8 cellular contexts compared by ENCODE assay signal in genomic region chr17:75323043-75323591, GRCh38. TPM values are rescaled to one million over a fixed set of nuclear protein-coding genes. Genes with fewer than 3 reads are reported as not detected.
DNase-seq lines count a peak whose midpoint lies in the region; ATAC-seq and TF ChIP-seq lines count a peak whose summit lies in the region.

No MANE protein-coding gene starts in this region.

- TF ChIP-seq CTCF in PC-9 (conservative IDR thresholded peaks at IDR 0.05) (peak; percentile 84), esophagus muscularis mucosa (IDR thresholded peaks at IDR 0.05) (peak; percentile 74 to 79 (median 78))

- no peaks in the 10 kb centered on the region for H4K20me1 ChIP-seq in Karpas-422 (ENCODE audit: insufficient read depth, low read depth, low read length)
- H4K20me1 ChIP-seq in PC-9 (ENCODE audit: insufficient read depth): peaks cover 14% of the 10 kb centered on the region

- CTCF ChIA-PET in PC-9 (lab: Charles Lee): interaction anchor here (0.6 to 1.7 kb wide), 7 partner anchors 11 to 227 kb away, joined by 3 to 17 read pairs (median 7); no protein-coding TSS in a partner anchor

- no peak for TF ChIP-seq POLR2A in esophagus muscularis mucosa (IDR thresholded peaks at IDR 0.05; ENCODE audit: low read depth)

- no peak for TF ChIP-seq EP300 in esophagus muscularis mucosa (IDR thresholded peaks at IDR 0.05)

- H3K79me2 ChIP-seq in Karpas-422 (ENCODE audit: low read length): peaks cover 54% of the 10 kb centered on the region
- H3K79me2 ChIP-seq in PC-9 (ENCODE audit: low read depth): no peaks in the 10 kb centered on the region; the same call in 1 of the 2 replicates

- H3K36me3 ChIP-seq in Karpas-422 (ENCODE audit: insufficient read depth, low read length): peaks cover 21% of the 10 kb centered on the region; the same call in 1 of the 2 replicates
- no peaks in the 10 kb centered on the region for H3K36me3 ChIP-seq in PC-9 (ENCODE audit: low read depth)
- H3K36me3 ChIP-seq in esophagus muscularis mucosa: peaks cover 21 to 59% (median 51%) of the 10 kb centered on the region in 4 donors

- H3K9me3 ChIP-seq in Karpas-422 (ENCODE audit: low read length): no peaks in the 10 kb centered on the region
- H3K9me3 ChIP-seq in PC-9 (ENCODE audit: insufficient read depth, low read depth): no peaks in the 10 kb centered on the region
- H3K9me3 ChIP-seq in esophagus muscularis mucosa: no peaks in the 10 kb centered on the region

- H3K9me2 ChIP-seq in Karpas-422 (replicated peaks; ENCODE audit: insufficient read depth, low read length) (no peaks in the 10 kb centered on the region), PC-9 (ENCODE audit: insufficient read depth) (no peaks in the 10 kb centered on the region)

- H3F3A ChIP-seq in PC-9 (ENCODE audit: insufficient read depth, low read depth): peaks cover 38% of the 10 kb centered on the region

- no peak overlapping the region for H3K4me3 ChIP-seq in Karpas-422 (ENCODE audit: low read length)
- H3K4me3 ChIP-seq in PC-9: no peak overlapping the region
- H3K4me3 ChIP-seq in esophagus muscularis mucosa: no peak overlapping the region

- no peaks in the 10 kb centered on the region for H3K9me3 Mint-ChIP-seq in natural killer cell treated with Interleukin-12 subunit alpha and Interleukin-12 subunit beta and Interleukin-15 and Interleukin-18, amount 100 ng/mL, for 72 hours

- H3K27me3 ChIP-seq in Karpas-422 (ENCODE audit: low read length) (no peaks in the 10 kb centered on the region), PC-9 (ENCODE audit: insufficient read depth, low read depth) (no peaks in the 10 kb centered on the region), esophagus muscularis mucosa (no peaks in the 10 kb centered on the region)

- no peaks in the 10 kb centered on the region for H3K27me3 Mint-ChIP-seq in natural killer cell treated with Interleukin-12 subunit alpha and Interleukin-12 subunit beta and Interleukin-15 and Interleukin-18, amount 100 ng/mL, for 72 hours

- no peak overlapping the region for H3K9ac ChIP-seq in Karpas-422 (ENCODE audit: low read length)

- POLR2A ChIA-PET in PC-9 (lab: Charles Lee; ENCODE audit: unreplicated experiment): interaction anchor here (0.6 kb wide), 1 partner anchor 78 kb away, joined by 27 read pairs; no protein-coding TSS in a partner anchor

- H3K36me3 Mint-ChIP-seq in natural killer cell treated with Interleukin-12 subunit alpha and Interleukin-12 subunit beta and Interleukin-15 and Interleukin-18, amount 100 ng/mL, for 72 hours: no peaks in the 10 kb centered on the region

- H3K27ac Mint-ChIP-seq in natural killer cell treated with Interleukin-12 subunit alpha and Interleukin-12 subunit beta and Interleukin-15 and Interleukin-18, amount 100 ng/mL, for 72 hours: peak overlapping the region in 1 of 2 donors; percentile 17

- H2AFZ ChIP-seq in Karpas-422 (ENCODE audit: low read length): no peak overlapping the region
- no peak overlapping the region for H2AFZ ChIP-seq in PC-9

- ATAC-seq in natural killer cell treated with Interleukin-12 subunit alpha and Interleukin-12 subunit beta and Interleukin-15 and Interleukin-18, amount 100 ng/mL, for 72 hours: peak; percentile 71 to 77
- no peak for ATAC-seq in GM19463 (IDR thresholded peaks at IDR 0.05; ENCODE audit: unreplicated experiment)

- H3K27ac ChIP-seq in Karpas-422 (ENCODE audit: low read length): peak overlapping the region; percentile 52
- no peak overlapping the region for H3K27ac ChIP-seq in PC-9
- H3K27ac ChIP-seq in esophagus muscularis mucosa (replicated peaks in 1 of 4): peak overlapping the region in 2 of 4 donors; percentile 8 to 36

- DNase-seq in DMS153 (lab: John Stamatoyannopoulos, UW) (peak; percentile 70), Karpas-422 (peak; percentile 97), PC-9 (peak; percentile 75 to 77), esophagus muscularis mucosa (ENCODE audit: extremely low spot score) (peak; percentile 97)
- DNase-seq in activated T-cell treated with anti-CD3 and anti-CD28 coated beads, Interleukin-2, amount 50 U/mL, for 1 hour: peak; percentile 85
- peak; percentile 87 for DNase-seq in natural killer cell treated with Interleukin-12 subunit alpha and Interleukin-12 subunit beta and Interleukin-15 and Interleukin-18, amount 100 ng/mL, for 72 hours (ENCODE audit: low spot score)
- DNase-seq in stimulated activated naive CD4-positive, alpha-beta T cell (lab: John Stamatoyannopoulos, UW): peak; percentile 71 to 90 (median 86)

- no peak overlapping the region for H3K4me3 Mint-ChIP-seq in natural killer cell treated with Interleukin-12 subunit alpha and Interleukin-12 subunit beta and Interleukin-15 and Interleukin-18, amount 100 ng/mL, for 72 hours

- WGBS in esophagus muscularis mucosa: 23% methylated on average over 6 of the region's 6 CpGs

- peaks cover 41% of the 10 kb centered on the region for H3K4me1 ChIP-seq in Karpas-422 (ENCODE audit: low read length)
- no peaks in the 10 kb centered on the region for H3K4me1 ChIP-seq in PC-9 (replicated peaks; ENCODE audit: insufficient read depth)
- peaks cover 22 to 33% (median 32%) of the 10 kb centered on the region in 4 donors for H3K4me1 ChIP-seq in esophagus muscularis mucosa

- intact Hi-C loops in PC-9 (cut with micrococcal nuclease; ENCODE audit: unreplicated experiment) (loop anchor here (1.0 to 5.0 kb wide), 2 partner anchors 81 to 194 kb away; partner anchors contain the start of genes CASKIN2 and TSEN54), esophagus muscularis mucosa (cut with DNase I) (loop anchor here (2.0 to 10.0 kb wide), 2 partner anchors 82 to 262 kb away; partner anchors contain the start of genes GRB2 and MYO15B)

- no TSS peak for BruUV-seq in PC-9 (replicated peaks; lab: Mats Ljungman, UMichigan)

- H3K4me2 ChIP-seq in Karpas-422 (ENCODE audit: low read depth, low read length, poor library complexity, severe bottlenecking): peak overlapping the region; percentile 7
- H3K4me2 ChIP-seq in PC-9: no peak overlapping the region

- H3K4me1 Mint-ChIP-seq in natural killer cell treated with Interleukin-12 subunit alpha and Interleukin-12 subunit beta and Interleukin-15 and Interleukin-18, amount 100 ng/mL, for 72 hours (ENCODE audit: low read depth in 2 of 2): peaks cover 21 to 27% of the 10 kb centered on the region in 2 donors

RNA-seq across cellular contexts. Expression of gene SLC25A19, which starts 33.9 kb away (rescaled TPM):
- 36.5 and 43.1 TPM in 2 replicates for total RNA-seq in Karpas-422 (2014; rRNA removed; shearing (Covaris generic); ENCODE audit: low replicate concordance)
- total RNA-seq in PC-9 (2021) (18.7 and 19.4 TPM in 2 replicates), esophagus muscularis mucosa (10 to 100 TPM in 3 of 4 donors, 1 to 10 TPM in 1; 9.6 to 17.5 (median 15.2) TPM)
- 100 to 1,000 TPM in 1 of 2 donors, 10 to 100 TPM in 1; 53.0 to 140 TPM for total RNA-seq in natural killer cell treated with Interleukin-12 subunit alpha and Interleukin-12 subunit beta and Interleukin-15 and Interleukin-18, amount 100 ng/mL, for 72 hours

RNA-seq across cellular contexts. Expression of gene MIF4GD, which starts 52.1 kb away (rescaled TPM):
- total RNA-seq in Karpas-422 (2014; rRNA removed; shearing (Covaris generic); ENCODE audit: low replicate concordance): 44.4 and 63.3 TPM in 2 replicates
- total RNA-seq in PC-9 (2021): 23.4 and 35.4 TPM in 2 replicates
- total RNA-seq in esophagus muscularis mucosa: 10 to 100 TPM; 42.4 to 52.0 (median 44.8) TPM
- 10 to 100 TPM; 32.3 to 35.2 TPM for total RNA-seq in natural killer cell treated with Interleukin-12 subunit alpha and Interleukin-12 subunit beta and Interleukin-15 and Interleukin-18, amount 100 ng/mL, for 72 hours
